13 cellular contexts compared by ENCODE assay signal in genomic region chr16:4324871-4325740, GRCh38. TPM values are rescaled to one million over a fixed set of nuclear protein-coding genes. Genes with fewer than 3 reads are reported as not detected.
DNase-seq lines count a peak whose midpoint lies in the region; ATAC-seq, FAIRE-seq and TF ChIP-seq lines count a peak whose summit lies in the region.
"Had no signal": no experiment of that assay in that cellular context is flagged by ENCODE, and none has a peak within 500 bp of the region (broad histone marks: within the 10 kb centered on the region; RNA-seq: fewer than 3 reads in every experiment).

No MANE protein-coding gene starts in this region.

- TF ChIP-seq CTCF in HFFc6 (IDR thresholded peaks at IDR 0.05) (no peak), HepG2 (CRISPR knock-in tag; IDR thresholded peaks at IDR 0.05) (no peak)

- no peak overlapping the region for H2AFZ ChIP-seq in HepG2 (ENCODE audit: low read length)

- peaks cover 30% of the 10 kb centered on the region for H3K4me1 Mint-ChIP-seq in HFFc6 (ENCODE audit: low read depth)

- intact Hi-C loops in HepG2 (cut with micrococcal nuclease; ENCODE audit: unreplicated experiment): no loop called here

- H3K9me3 Mint-ChIP-seq in HFFc6: no peaks in the 10 kb centered on the region
- H3K9me3 Mint-ChIP-seq: activated T-helper 1 cell treated with anti-CD3 and anti-CD28 coated beads, Interleukin-12 subunit alpha, Interleukin-12 subunit beta, Interleukin-2, Interleukin-4 antibody, amounts not matched to agents 30 ng/mL and 10 ng/mL and 1 ng/mL, durations not matched to agents 14 hours and 24 hours and 36 hours had no signal

- peak overlapping the region; percentile 24; the same call in 1 of the 2 replicates for H3K27ac Mint-ChIP-seq in HFFc6
- H3K27ac Mint-ChIP-seq: activated T-helper 1 cell treated with anti-CD3 and anti-CD28 coated beads, Interleukin-12 subunit alpha, Interleukin-12 subunit beta, Interleukin-2, Interleukin-4 antibody, amounts not matched to agents 30 ng/mL and 10 ng/mL and 1 ng/mL, durations not matched to agents 14 hours and 24 hours and 36 hours had no signal

- H3K36me3 ChIP-seq in HepG2 (replicated peaks in 1 of 2; ENCODE audit: control insufficient read depth in 1 of 2, insufficient read depth in 2 of 2, low read length in 2 of 2) (no peaks in the 10 kb centered on the region), subcutaneous abdominal adipose tissue (ENCODE audit: control insufficient read depth in 5 of 5, insufficient read depth in 5 of 5, low read length in 5 of 5) (no peaks in the 10 kb centered on the region)
- H3K36me3 ChIP-seq: WERI-Rb-1 had no signal

- DNase-seq in HFFc6: no peak
- peak; percentile 63 for DNase-seq in SKM-1 treated with dmso at 0.1 percent for 144 hours (lab: John Stamatoyannopoulos, UW; ENCODE audit: unreplicated experiment)
- DNase-seq in HepG2 (ENCODE audit: low spot score): no peak
- DNase-seq in DMS153 treated with DMSO at 0.1 percent for 48 hours (lab: John Stamatoyannopoulos, UW; ENCODE audit: unreplicated experiment): no peak
- DNase-seq: NCI-H187, WERI-Rb-1 had no signal

- WGBS in HepG2 (ENCODE audit: low lambda C conversion rate): 93% methylated on average over 6 of the region's 16 CpGs

- TF ChIP-seq RAD21 in HepG2 (CRISPR knock-in tag; IDR thresholded peaks at IDR 0.05): no peak

- no peak overlapping the region for H3K27ac ChIP-seq in HepG2 (ENCODE audit: extremely low read length, insufficient read depth, low read length)
- H3K27ac ChIP-seq in subcutaneous abdominal adipose tissue (ENCODE audit: low read depth, low read length): peak overlapping the region; percentile 78
- H3K27ac ChIP-seq: WERI-Rb-1 had no signal

- H4K20me1 ChIP-seq in HepG2 (ENCODE audit: insufficient read depth, low read length): no peaks in the 10 kb centered on the region

- CTCF ChIA-PET in HepG2 (lab: Yijun Ruan, JAX; ENCODE audit: low intra/inter-chr PET ratio, low total read pairs): interaction anchor here (1.2 to 5.6 kb wide), 2 partner anchors 11 to 13 kb away, joined by 3 to 69 read pairs; no protein-coding TSS in a partner anchor

- H3K27me3 ChIP-seq in HepG2 (ENCODE audit: control insufficient read depth in 1 of 2, insufficient read depth in 2 of 2, low read length in 2 of 2) (peaks cover 0 to 22% of the 10 kb centered on the region in 2 experiments; a peak in 2 of 5 replicates), subcutaneous abdominal adipose tissue (ENCODE audit: control insufficient read depth in 5 of 5, insufficient read depth in 4 of 5, low read length in 5 of 5) (no peaks in the 10 kb centered on the region)

- no peak for FAIRE-seq in HepG2 (lab: Jason Lieb, UNC)
- FAIRE-seq: HTR-8/SVneo had no signal

- no peaks in the 10 kb centered on the region for H3K79me2 ChIP-seq in HepG2 (ENCODE audit: insufficient read depth, low read length)

- H3K9ac ChIP-seq in HepG2 (ENCODE audit: insufficient read depth, low read depth, low read length) (no peak overlapping the region), subcutaneous abdominal adipose tissue (ENCODE audit: low read length in 5 of 5) (peak overlapping the region in 3 of 5 donors; percentile 8 to 78 (median 28))

- no peak for TF ChIP-seq EP300 in HepG2 (IDR thresholded peaks at IDR 0.05; ENCODE audit: low read depth in 2 of 2, low read length in 2 of 2)
- TF ChIP-seq EP300 in HepG2 (CRISPR knock-in tag; IDR thresholded peaks at IDR 0.05; ENCODE audit: borderline replicate concordance): no peak

- no peak overlapping the region for H3K4me2 ChIP-seq in HepG2 (ENCODE audit: low read depth, low read length)

- no peaks in the 10 kb centered on the region; the same call in 1 of the 2 replicates for H3K27me3 Mint-ChIP-seq in HFFc6 (ENCODE audit: insufficient read depth)
- H3K27me3 Mint-ChIP-seq: progenitor cell of endocrine pancreas had no signal

- POLR2A ChIA-PET in HepG2 (lab: Yijun Ruan, JAX): interaction anchor here (0.7 to 1.6 kb wide), 2 partner anchors 71 to 214 kb away, joined by 3 to 6 read pairs; no protein-coding TSS in a partner anchor

- ATAC-seq in HepG2 (no peak), GM19452 (IDR thresholded peaks at IDR 0.05; ENCODE audit: unreplicated experiment) (no peak), GM18498 (IDR thresholded peaks at IDR 0.05; ENCODE audit: unreplicated experiment) (no peak), HG02798 (IDR thresholded peaks at IDR 0.05; ENCODE audit: poor library complexity, unreplicated experiment) (no peak)

- no TSS peak for BruUV-seq in HepG2 (replicated peaks; lab: Mats Ljungman, UMichigan)

- in situ Hi-C loops in HepG2 (cut with HindIII; ENCODE audit: extremely low pct_ligation_motif_present, low pct_unique_long_range_greater_than_20kb): loop anchor here (5.0 to 10.0 kb wide), 2 partner anchors 50 to 118 kb away; partner anchors contain the start of gene TFAP4

- H3K36me3 Mint-ChIP-seq in HFFc6 (ENCODE audit: low read depth): no peaks in the 10 kb centered on the region

- H3K4me3 Mint-ChIP-seq in HFFc6: no peak overlapping the region
- H3K4me3 Mint-ChIP-seq: activated T-helper 1 cell treated with anti-CD3 and anti-CD28 coated beads, Interleukin-12 subunit alpha, Interleukin-12 subunit beta, Interleukin-2, Interleukin-4 antibody, amounts not matched to agents 30 ng/mL and 10 ng/mL and 1 ng/mL, durations not matched to agents 14 hours and 24 hours and 36 hours had no signal

- H3K4me3 ChIP-seq in HepG2 (replicated peaks in 1 of 3; ENCODE audit: insufficient read depth in 1 of 3, low read depth in 2 of 3, low read length in 3 of 3) (no peak overlapping the region), subcutaneous abdominal adipose tissue (ENCODE audit: low read depth in 1 of 5, low read length in 5 of 5) (no peak overlapping the region)

- H3K9me3 ChIP-seq in HepG2 (ENCODE audit: low read length): no peaks in the 10 kb centered on the region
- H3K9me3 ChIP-seq in subcutaneous abdominal adipose tissue (ENCODE audit: control insufficient read depth in 5 of 5, low read length in 5 of 5): no peaks in the 10 kb centered on the region

- H3K4me1 ChIP-seq in HepG2 (ENCODE audit: insufficient read depth, low read length) (peaks cover 78% of the 10 kb centered on the region), subcutaneous abdominal adipose tissue (ENCODE audit: control insufficient read depth in 5 of 5, insufficient read depth in 5 of 5, low read length in 5 of 5) (peaks cover 6 to 85% (median 75%) of the 10 kb centered on the region in 5 donors)

- no peak for TF ChIP-seq POLR2A in HepG2 (IDR thresholded peaks at IDR 0.05; ENCODE audit: insufficient read depth in 1 of 2, low read depth in 2 of 2, low read length in 2 of 2)

RNA-seq across cellular contexts. Expression of gene GLIS2, which starts 9.2 kb away (rescaled TPM):
- total RNA-seq in HFFc6 (2021; fragmentation: NEBNext Ultra II Directional; extraction: Animal tissue kit (Norgen Biotek cat#: 25700)): 10 to 100 TPM; 21.9 to 26.0 (median 23.5) TPM
- total RNA-seq in HepG2 (2016; rRNA removed; fragmentation: Illumina TruSeq; extraction: Trizol): 0.24 and 0.29 TPM in 2 replicates
- 1.0 and 1.1 TPM in 2 replicates for total RNA-seq in HepG2 (2016; cell fraction: cytosol; rRNA removed; fragmentation: Illumina TruSeq; extraction: Trizol; ENCODE audit: low read depth)
- total RNA-seq in HepG2 (2016; cell fraction: insoluble cytoplasmic fraction; rRNA removed; fragmentation: Illumina TruSeq; extraction: Trizol): 0.18 and 0.30 TPM in 2 replicates
- total RNA-seq in HepG2 (2016; cell fraction: membrane; rRNA removed; fragmentation: Illumina TruSeq; extraction: Trizol): 0.59 and 0.65 TPM in 2 replicates
- 0.34 and 0.63 TPM in 2 replicates for total RNA-seq in HepG2 (2016; cell fraction: nucleus; rRNA removed; fragmentation: Illumina TruSeq; extraction: Trizol)
- 0.28 and 0.39 TPM in 2 replicates for polyA plus RNA-seq in HepG2 (2011; rRNA removed)
- polyA plus RNA-seq in HepG2 (2011; cell fraction: cytosol; rRNA removed): 0.17 and 0.18 TPM in 2 replicates
- 1.1 and 1.3 TPM in 2 replicates for polyA plus RNA-seq in HepG2 (2011; cell fraction: nucleus; rRNA removed)
- 0.91 and 2.0 TPM in 2 replicates for polyA plus RNA-seq in HepG2 (2012)
- polyA plus RNA-seq in HepG2 (2016; cell fraction: cytosol; fragmentation: Illumina TruSeq; extraction: Trizol; ENCODE audit: low read depth): 0.27 and 0.43 TPM in 2 replicates
- 0.70 and 0.86 TPM in 2 replicates for polyA plus RNA-seq in HepG2 (2016; cell fraction: insoluble cytoplasmic fraction; fragmentation: Illumina TruSeq; extraction: Trizol; ENCODE audit: low read depth)
- 1.3 and 1.4 TPM in 2 replicates for polyA plus RNA-seq in HepG2 (2016; cell fraction: membrane; fragmentation: Illumina TruSeq; extraction: Trizol; ENCODE audit: low read depth)
- 1.6 and 1.8 TPM in 2 replicates for polyA plus RNA-seq in HepG2 (2016; cell fraction: nucleus; fragmentation: Illumina TruSeq; extraction: Trizol; ENCODE audit: insufficient read depth, low read depth)
- 0.44 and 3.2 TPM in 2 replicates for polyA minus RNA-seq in HepG2 (2011; rRNA and poly(A)+ RNA removed; ENCODE audit: low replicate concordance)
- polyA minus RNA-seq in HepG2 (2011; cell fraction: cytosol; rRNA and poly(A)+ RNA removed): 0.18 and 0.99 TPM in 2 replicates
- polyA minus RNA-seq in HepG2 (2011; cell fraction: nucleus; rRNA and poly(A)+ RNA removed): 0.25 and 0.52 TPM in 2 replicates

RNA-seq across cellular contexts. Expression of gene PAM16, which starts 26.0 kb away (rescaled TPM):
- total RNA-seq in HFFc6 (2021; fragmentation: NEBNext Ultra II Directional; extraction: Animal tissue kit (Norgen Biotek cat#: 25700)): 10 to 100 TPM; 44.9 to 50.8 (median 46.1) TPM
- total RNA-seq in HepG2 (2016; rRNA removed; fragmentation: Illumina TruSeq; extraction: Trizol): 39.5 and 51.8 TPM in 2 replicates
- 62.7 and 78.9 TPM in 2 replicates for total RNA-seq in HepG2 (2016; cell fraction: cytosol; rRNA removed; fragmentation: Illumina TruSeq; extraction: Trizol; ENCODE audit: low read depth)
- total RNA-seq in HepG2 (2016; cell fraction: insoluble cytoplasmic fraction; rRNA removed; fragmentation: Illumina TruSeq; extraction: Trizol): 44.0 and 55.1 TPM in 2 replicates
- total RNA-seq in HepG2 (2016; cell fraction: membrane; rRNA removed; fragmentation: Illumina TruSeq; extraction: Trizol): 48.0 and 59.1 TPM in 2 replicates
- 21.8 and 30.9 TPM in 2 replicates for total RNA-seq in HepG2 (2016; cell fraction: nucleus; rRNA removed; fragmentation: Illumina TruSeq; extraction: Trizol)
- 51.5 and 64.5 TPM in 2 replicates for polyA plus RNA-seq in HepG2 (2011; rRNA removed)
- 79.1 and 106 TPM in 2 replicates for polyA plus RNA-seq in HepG2 (2011; cell fraction: cytosol; rRNA removed)
- polyA plus RNA-seq in HepG2 (2011; cell fraction: nucleus; rRNA removed): 59.7 and 63.8 TPM in 2 replicates
- 28.9 and 43.2 TPM in 2 replicates for polyA plus RNA-seq in HepG2 (2012)
- polyA plus RNA-seq in HepG2 (2016; cell fraction: cytosol; fragmentation: Illumina TruSeq; extraction: Trizol; ENCODE audit: low read depth): 51.5 and 69.1 TPM in 2 replicates
- polyA plus RNA-seq in HepG2 (2016; cell fraction: insoluble cytoplasmic fraction; fragmentation: Illumina TruSeq; extraction: Trizol; ENCODE audit: low read depth): 31.2 and 31.7 TPM in 2 replicates
- polyA plus RNA-seq in HepG2 (2016; cell fraction: membrane; fragmentation: Illumina TruSeq; extraction: Trizol; ENCODE audit: low read depth): 35.5 and 47.0 TPM in 2 replicates
- polyA plus RNA-seq in HepG2 (2016; cell fraction: nucleus; fragmentation: Illumina TruSeq; extraction: Trizol; ENCODE audit: insufficient read depth, low read depth): 70.3 and 85.7 TPM in 2 replicates
- polyA minus RNA-seq in HepG2 (2011; rRNA and poly(A)+ RNA removed; ENCODE audit: low replicate concordance): 22.9 and 24.5 TPM in 2 replicates
- 13.2 and 17.4 TPM in 2 replicates for polyA minus RNA-seq in HepG2 (2011; cell fraction: cytosol; rRNA and poly(A)+ RNA removed)
- 12.3 and 12.9 TPM in 2 replicates for polyA minus RNA-seq in HepG2 (2011; cell fraction: nucleus; rRNA and poly(A)+ RNA removed)

RNA-seq across cellular contexts. Expression of gene VASN, which starts 46.5 kb away (rescaled TPM):
- total RNA-seq in HFFc6 (2021; fragmentation: NEBNext Ultra II Directional; extraction: Animal tissue kit (Norgen Biotek cat#: 25700)): 100 to 1,000 TPM in 4 of 6 experiments, 10 to 100 TPM in 2; 92.0 to 131 (median 103) TPM
- 6.9 and 18.2 TPM in 2 replicates for total RNA-seq in HepG2 (2016; rRNA removed; fragmentation: Illumina TruSeq; extraction: Trizol)
- total RNA-seq in HepG2 (2016; cell fraction: cytosol; rRNA removed; fragmentation: Illumina TruSeq; extraction: Trizol; ENCODE audit: low read depth): 2.8 and 3.3 TPM in 2 replicates
- total RNA-seq in HepG2 (2016; cell fraction: insoluble cytoplasmic fraction; rRNA removed; fragmentation: Illumina TruSeq; extraction: Trizol): 5.9 and 17.8 TPM in 2 replicates
- 5.8 and 6.6 TPM in 2 replicates for total RNA-seq in HepG2 (2016; cell fraction: membrane; rRNA removed; fragmentation: Illumina TruSeq; extraction: Trizol)
- total RNA-seq in HepG2 (2016; cell fraction: nucleus; rRNA removed; fragmentation: Illumina TruSeq; extraction: Trizol): 22.5 and 25.6 TPM in 2 replicates
- 8.4 and 15.5 TPM in 2 replicates for polyA plus RNA-seq in HepG2 (2011; rRNA removed)
- 9.0 and 15.7 TPM in 2 replicates for polyA plus RNA-seq in HepG2 (2011; cell fraction: cytosol; rRNA removed)
- polyA plus RNA-seq in HepG2 (2011; cell fraction: nucleus; rRNA removed): 47.1 and 58.1 TPM in 2 replicates
- polyA plus RNA-seq in HepG2 (2012): 9.8 and 16.9 TPM in 2 replicates
- polyA plus RNA-seq in HepG2 (2016; cell fraction: cytosol; fragmentation: Illumina TruSeq; extraction: Trizol; ENCODE audit: low read depth): 2.3 and 2.6 TPM in 2 replicates
- polyA plus RNA-seq in HepG2 (2016; cell fraction: insoluble cytoplasmic fraction; fragmentation: Illumina TruSeq; extraction: Trizol; ENCODE audit: low read depth): 7.7 and 10.2 TPM in 2 replicates
- 3.1 and 4.1 TPM in 2 replicates for polyA plus RNA-seq in HepG2 (2016; cell fraction: membrane; fragmentation: Illumina TruSeq; extraction: Trizol; ENCODE audit: low read depth)
- polyA plus RNA-seq in HepG2 (2016; cell fraction: nucleus; fragmentation: Illumina TruSeq; extraction: Trizol; ENCODE audit: insufficient read depth, low read depth): 40.8 and 43.4 TPM in 2 replicates
- polyA minus RNA-seq in HepG2 (2011; rRNA and poly(A)+ RNA removed; ENCODE audit: low replicate concordance): 1.2 and 47.2 TPM in 2 replicates
- 18.8 and 21.5 TPM in 2 replicates for polyA minus RNA-seq in HepG2 (2011; cell fraction: cytosol; rRNA and poly(A)+ RNA removed)
- polyA minus RNA-seq in HepG2 (2011; cell fraction: nucleus; rRNA and poly(A)+ RNA removed): 32.1 and 35.9 TPM in 2 replicates

RNA-seq across cellular contexts. Expression of gene TFAP4, which starts 52.3 kb away (rescaled TPM):
- 10 to 100 TPM in 3 of 6 experiments, 1 to 10 TPM in 3; 8.3 to 11.7 (median 10.1) TPM for total RNA-seq in HFFc6 (2021; fragmentation: NEBNext Ultra II Directional; extraction: Animal tissue kit (Norgen Biotek cat#: 25700))
- total RNA-seq in HepG2 (2016; rRNA removed; fragmentation: Illumina TruSeq; extraction: Trizol): 10.4 and 12.2 TPM in 2 replicates
- 22.0 and 26.0 TPM in 2 replicates for total RNA-seq in HepG2 (2016; cell fraction: cytosol; rRNA removed; fragmentation: Illumina TruSeq; extraction: Trizol; ENCODE audit: low read depth)
- total RNA-seq in HepG2 (2016; cell fraction: insoluble cytoplasmic fraction; rRNA removed; fragmentation: Illumina TruSeq; extraction: Trizol): 8.6 and 13.4 TPM in 2 replicates
- 16.4 and 17.5 TPM in 2 replicates for total RNA-seq in HepG2 (2016; cell fraction: membrane; rRNA removed; fragmentation: Illumina TruSeq; extraction: Trizol)
- total RNA-seq in HepG2 (2016; cell fraction: nucleus; rRNA removed; fragmentation: Illumina TruSeq; extraction: Trizol): 6.4 and 7.5 TPM in 2 replicates
- 13.0 and 15.6 TPM in 2 replicates for polyA plus RNA-seq in HepG2 (2011; rRNA removed)
- 4.7 and 8.9 TPM in 2 replicates for polyA plus RNA-seq in HepG2 (2011; cell fraction: cytosol; rRNA removed)
- polyA plus RNA-seq in HepG2 (2011; cell fraction: nucleus; rRNA removed): 12.3 and 16.1 TPM in 2 replicates
- polyA plus RNA-seq in HepG2 (2012): 9.9 and 12.9 TPM in 2 replicates
- 4.9 and 5.3 TPM in 2 replicates for polyA plus RNA-seq in HepG2 (2016; cell fraction: cytosol; fragmentation: Illumina TruSeq; extraction: Trizol; ENCODE audit: low read depth)
- 13.4 and 17.4 TPM in 2 replicates for polyA plus RNA-seq in HepG2 (2016; cell fraction: insoluble cytoplasmic fraction; fragmentation: Illumina TruSeq; extraction: Trizol; ENCODE audit: low read depth)
- polyA plus RNA-seq in HepG2 (2016; cell fraction: membrane; fragmentation: Illumina TruSeq; extraction: Trizol; ENCODE audit: low read depth): 7.5 and 7.9 TPM in 2 replicates
- polyA plus RNA-seq in HepG2 (2016; cell fraction: nucleus; fragmentation: Illumina TruSeq; extraction: Trizol; ENCODE audit: insufficient read depth, low read depth): 20.3 and 24.4 TPM in 2 replicates
- 36.2 and 88.6 TPM in 2 replicates for polyA minus RNA-seq in HepG2 (2011; rRNA and poly(A)+ RNA removed; ENCODE audit: low replicate concordance)
- polyA minus RNA-seq in HepG2 (2011; cell fraction: cytosol; rRNA and poly(A)+ RNA removed): 18.4 and 24.2 TPM in 2 replicates
- 6.2 and 8.5 TPM in 2 replicates for polyA minus RNA-seq in HepG2 (2011; cell fraction: nucleus; rRNA and poly(A)+ RNA removed)

Comparison
In these comparisons a context has a peak if more than half of its experiments do, and no peak if none do; other contexts are left out.
1. RNA of gene GLIS2, which starts 9.2 kb away (total RNA-seq): 21.9 to 26.0 TPM in HFFc6; 0.18 to 1.1 TPM in HepG2; every median in the first group is over 10 times any median in the second.